ENCODE assay signal across 1 cellular context in genomic region chrX:46571423-46572294, GRCh38.
TF ChIP-seq lines count a peak whose summit lies in the region.

No MANE protein-coding gene starts in this region.

TF ChIP-seq in WTC11, 78 proteins besides CTCF, POLR2A, EP300 and RAD21 (continued from another document):
- no peak for TF ChIP-seq ZBTB43 (CRISPR knock-in tag; IDR thresholded peaks at IDR 0.05)
